ENCODE assay signal across 23 cellular contexts in genomic region chr4:4945021-4945420, GRCh38.
"Had no signal": no experiment of that assay in that cellular context is flagged by ENCODE, and none has a peak within 500 bp of the region (broad histone marks: within the 10 kb centered on the region; RNA-seq: fewer than 3 reads in every experiment).

No MANE protein-coding gene starts in this region.

- H3K4me3 Mint-ChIP-seq: activated CD4-positive, alpha-beta memory T cell treated with anti-CD3 and anti-CD28 coated beads, Interleukin-2, amount 10 ng/mL, durations not matched to agents 7 days and 5 days; activated naive CD4-positive, alpha-beta T cell treated with anti-CD3 and anti-CD28 coated beads, Interleukin-2, amount 50 U/mL, for 24 hours; activated T-cell treated with anti-CD3 and anti-CD28 coated beads, Interleukin-2, amount 50 U/mL, for 72 hours; mesothelial cell of epicardium had no signal

- H3K9me3 ChIP-seq: left lung, right lobe of liver, testis had no signal

- DNase-seq: activated CD4-positive, alpha-beta memory T cell treated with anti-CD3 and anti-CD28 coated beads, Interleukin-2, amount 10 ng/mL, durations not matched to agents 7 days and 5 days; activated CD4-positive, alpha-beta T cell treated with anti-CD3 and anti-CD28 coated beads for 4 hours; activated CD4-positive, CD25-positive, alpha-beta regulatory T cell; activated effector memory CD4-positive, alpha-beta T cell treated with anti-CD3 and anti-CD28 coated beads, Interleukin-2, amount 50 U/mL, for 16 hours; activated T-cell treated with anti-CD3 and anti-CD28 coated beads, Interleukin-2, amount 50 U/mL, for 72 hours; aorta; brain microvascular endothelial cell; caudate nucleus; dermis blood vessel endothelial cell; effector CD8-positive, alpha-beta T cell; foreskin melanocyte; kidney glomerular epithelial cell; posterior cingulate gyrus; right lobe of liver; stimulated activated CD4-positive, alpha-beta T cell treated with anti-CD3 and anti-CD28 coated beads, Interleukin-1b, Interleukin-23, amount 100 ng/mL, for 48 hours; T1000; testis; trophoblast cell had no signal

- H3K36me3 ChIP-seq: brain microvascular endothelial cell, left lung, right lobe of liver had no signal

- H3K9me3 Mint-ChIP-seq: activated naive CD4-positive, alpha-beta T cell treated with anti-CD3 and anti-CD28 coated beads, Interleukin-2, amount 50 U/mL, for 24 hours had no signal

- H3K27ac Mint-ChIP-seq: activated CD4-positive, alpha-beta memory T cell treated with anti-CD3 and anti-CD28 coated beads, Interleukin-2, amount 10 ng/mL, durations not matched to agents 7 days and 5 days; activated naive CD4-positive, alpha-beta T cell treated with anti-CD3 and anti-CD28 coated beads, Interleukin-2, amount 50 U/mL, for 24 hours; activated T-cell treated with anti-CD3 and anti-CD28 coated beads, Interleukin-2, amount 50 U/mL, for 72 hours; mesothelial cell of epicardium had no signal

- H3K4me1 ChIP-seq: left lung, right lobe of liver, testis had no signal

- H3K27me3 ChIP-seq: brain microvascular endothelial cell, left lung, right lobe of liver, testis had no signal

- ATAC-seq: activated T-cell treated with anti-CD3 and anti-CD28 coated beads, Interleukin-2, amount 50 U/mL, for 72 hours; left lung; right lobe of liver had no signal

- H3K27ac ChIP-seq: brain microvascular endothelial cell, left lung, right lobe of liver, testis had no signal

- H3K27me3 Mint-ChIP-seq: activated CD4-positive, alpha-beta memory T cell treated with anti-CD3 and anti-CD28 coated beads, Interleukin-2, amount 10 ng/mL, durations not matched to agents 7 days and 5 days had no signal

- H3K36me3 Mint-ChIP-seq: activated naive CD4-positive, alpha-beta T cell treated with anti-CD3 and anti-CD28 coated beads, Interleukin-2, amount 50 U/mL, for 24 hours; mesothelial cell of epicardium had no signal

- H3K4me3 ChIP-seq: left lung, lung, right lobe of liver, skin epidermis, testis had no signal

- H3K4me1 Mint-ChIP-seq: mesothelial cell of epicardium had no signal
